ENCODE assay signal across 7 cellular contexts in the genomic region with DNA sequence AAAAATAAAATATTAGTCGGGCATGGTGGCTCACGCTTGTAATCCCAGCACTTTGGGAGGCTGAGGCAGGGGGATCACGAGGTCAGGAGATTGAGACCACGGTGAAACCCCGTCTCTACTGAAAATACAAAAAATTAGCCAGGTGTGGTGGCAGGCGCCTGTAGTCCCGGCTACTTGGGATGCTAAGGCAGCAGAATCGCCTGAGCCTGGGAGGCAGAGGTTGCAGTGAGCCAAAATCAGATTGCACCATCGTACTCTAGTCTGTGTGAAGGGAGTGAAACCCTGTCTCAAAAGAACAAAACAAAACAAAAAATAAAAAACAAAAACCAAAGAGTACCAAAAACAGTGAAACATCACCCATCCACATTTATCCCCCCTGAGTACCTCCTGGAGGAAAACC. TPM values are rescaled to one million over a fixed set of nuclear protein-coding genes. Genes with fewer than 3 reads are reported as not detected.
DNase-seq lines count a peak whose midpoint lies in the region; ATAC-seq and TF ChIP-seq lines count a peak whose summit lies in the region.
"Not testable (repeated sequence)": the region's sequence is repeated elsewhere in the genome, so short reads cannot be mapped to it uniquely, and the experiment has no call there.

No MANE protein-coding gene starts in this region.

- H3K36me3 ChIP-seq in CD4-positive, alpha-beta memory T cell (ENCODE audit: insufficient read depth, low read length); left ventricle myocardium inferior; lung (ENCODE audit: control insufficient read depth in 2 of 2, insufficient read depth in 2 of 2, low read length in 2 of 2); sigmoid colon; tibial artery: not testable (repeated sequence)

- H3K4me3 Mint-ChIP-seq in CD4-positive, alpha-beta memory T cell, result peak overlapping the region in 5 of 8 donors; percentile 24 to 61 (median 40)
- peak overlapping the region; percentile 12 for H3K4me3 Mint-ChIP-seq in activated CD4-positive, alpha-beta T cell treated with anti-CD3 and anti-CD28 coated beads, Interleukin-2, amount 10 ng/mL, durations not matched to agents 24 days and 14 days
- peak overlapping the region; percentile 66 to 96 (median 72) for H3K4me3 Mint-ChIP-seq in brain

- not testable (repeated sequence) for H3K9me3 Mint-ChIP-seq in CD4-positive, alpha-beta memory T cell; activated CD4-positive, alpha-beta T cell treated with anti-CD3 and anti-CD28 coated beads, Interleukin-2, amount 10 ng/mL, durations not matched to agents 24 days and 14 days; brain

- not testable (repeated sequence) for H3K27ac Mint-ChIP-seq in CD4-positive, alpha-beta memory T cell; activated CD4-positive, alpha-beta T cell treated with anti-CD3 and anti-CD28 coated beads, Interleukin-2, amount 10 ng/mL, durations not matched to agents 24 days and 14 days
- H3K27ac Mint-ChIP-seq in brain, result peak overlapping the region in 1 of 5 experiments; percentile 96

- not testable (repeated sequence) for H3K27ac ChIP-seq in CD4-positive, alpha-beta memory T cell (ENCODE audit: low read depth, low read length)
- H3K27ac ChIP-seq in left ventricle myocardium inferior (replicated peaks) (peak overlapping the region; percentile 96), lung (ENCODE audit: low read depth in 1 of 2, low read length in 1 of 2) (peak overlapping the region; percentile 92 to 93), sigmoid colon (peak overlapping the region; percentile 80 to 88 (median 84)), tibial artery (peak overlapping the region; percentile 67 to 84)

- CTCF ChIA-PET in CD4-positive, alpha-beta memory T cell (lab: Charles Lee; ENCODE audit: partially characterized antibody), result not testable (repeated sequence)

- not testable (repeated sequence) for H3K27me3 ChIP-seq in CD4-positive, alpha-beta memory T cell (ENCODE audit: insufficient read depth, low read length); left ventricle myocardium inferior (ENCODE audit: low read depth); lung (ENCODE audit: control insufficient read depth, insufficient read depth); sigmoid colon; tibial artery

- TF ChIP-seq CTCF in brain (conservative IDR thresholded peaks at IDR 0.05); left ventricle myocardium inferior (IDR thresholded peaks at IDR 0.05; ENCODE audit: borderline replicate concordance); lung (IDR thresholded peaks at IDR 0.05; ENCODE audit: control extremely low read depth, extremely low read depth); sigmoid colon (IDR thresholded peaks at IDR 0.05); tibial artery (IDR thresholded peaks at IDR 0.05): not testable (repeated sequence)

- not testable (repeated sequence) for DNase-seq in CD4-positive, alpha-beta memory T cell; activated CD4-positive, alpha-beta T cell treated with anti-CD3 and anti-CD28 coated beads, Interleukin-2, amount 10 ng/mL, durations not matched to agents 24 days and 14 days; left ventricle myocardium inferior; lung (ENCODE audit: low spot score)
- DNase-seq in sigmoid colon (peak; percentile 69), tibial artery (peak in 1 of 2 donors; percentile 30)

- not testable (repeated sequence) for TF ChIP-seq POLR2A in sigmoid colon (IDR thresholded peaks at IDR 0.05)

- H3K36me3 Mint-ChIP-seq in CD4-positive, alpha-beta memory T cell; activated CD4-positive, alpha-beta T cell treated with anti-CD3 and anti-CD28 coated beads, Interleukin-2, amount 10 ng/mL, durations not matched to agents 24 days and 14 days (ENCODE audit: low read depth); brain: not testable (repeated sequence)

- H3K27me3 Mint-ChIP-seq in CD4-positive, alpha-beta memory T cell; activated CD4-positive, alpha-beta T cell treated with anti-CD3 and anti-CD28 coated beads, Interleukin-2, amount 10 ng/mL, durations not matched to agents 24 days and 14 days; brain: not testable (repeated sequence)

- H3K9me3 ChIP-seq in CD4-positive, alpha-beta memory T cell (ENCODE audit: control insufficient read depth in 1 of 2, low read length in 2 of 2); left ventricle myocardium inferior (replicated peaks); lung (ENCODE audit: control insufficient read depth in 2 of 2, insufficient read depth in 1 of 2, low read length in 1 of 2); sigmoid colon; tibial artery: not testable (repeated sequence)

- 86 to 96% methylated on average over 9 of the region's 9 CpGs for WGBS in lung, 2 donors
- WGBS in sigmoid colon, 2 donors, result 89 to 92% methylated on average over 9 of the region's 9 CpGs

- not testable (repeated sequence) for TF ChIP-seq EP300 in sigmoid colon (IDR thresholded peaks at IDR 0.05)

- peaks cover 47% of the 10 kb centered on the region for H3K4me1 ChIP-seq in CD4-positive, alpha-beta memory T cell (ENCODE audit: insufficient read depth, low read length)
- H3K4me1 ChIP-seq in left ventricle myocardium inferior (peaks cover 71% of the 10 kb centered on the region), lung (ENCODE audit: control insufficient read depth in 2 of 2, insufficient read depth in 2 of 2, low read length in 2 of 2) (peaks cover 17 to 25% of the 10 kb centered on the region in 2 donors), sigmoid colon (peaks cover 0 to 48% (median 46%) of the 10 kb centered on the region in 4 donors), tibial artery (peaks cover 0 to 58% (median 32%) of the 10 kb centered on the region in 4 donors)

- not testable (repeated sequence) for H3K4me3 ChIP-seq in CD4-positive, alpha-beta memory T cell (ENCODE audit: low read length in 2 of 2); lung; sigmoid colon
- peak overlapping the region; percentile 99 for H3K4me3 ChIP-seq in left ventricle myocardium inferior
- H3K4me3 ChIP-seq in tibial artery, result peak overlapping the region in 1 of 2 donors; percentile 89

- intact Hi-C loops in CD4-positive, alpha-beta memory T cell (cut with micrococcal nuclease), result loop anchor here (5.0 kb wide), 1 partner anchor 464 kb away; a partner anchor contains a TSS
- intact Hi-C loops in activated CD4-positive, alpha-beta T cell treated with anti-CD3 and anti-CD28 coated beads, Interleukin-2, amount 10 ng/mL, durations not matched to agents 24 days and 14 days (cut with micrococcal nuclease), result loop anchor here (5.0 to 10.0 kb wide), 3 partner anchors 127 to 1334 kb away; a partner anchor contains a TSS
- intact Hi-C loops in left ventricle myocardium inferior (cut with micrococcal nuclease); tibial artery (cut with DNase I; ENCODE audit: low total_unique reads): not testable (repeated sequence)
- intact Hi-C loops in sigmoid colon (cut with DNase I), result loop anchor here (5.0 kb wide), 3 partner anchors 34 to 576 kb away; a partner anchor contains a TSS

- ATAC-seq in lung (ENCODE audit: insufficient read depth, low FRiP score), result not testable (repeated sequence)

- POLR2A ChIA-PET in CD4-positive, alpha-beta memory T cell (lab: Charles Lee; ENCODE audit: partially characterized antibody), result not testable (repeated sequence)

- H3K4me1 Mint-ChIP-seq in CD4-positive, alpha-beta memory T cell, result peaks cover 31 to 64% (median 47%) of the 10 kb centered on the region in 4 donors
- peaks cover 39% of the 10 kb centered on the region for H3K4me1 Mint-ChIP-seq in activated CD4-positive, alpha-beta T cell treated with anti-CD3 and anti-CD28 coated beads, Interleukin-2, amount 10 ng/mL, durations not matched to agents 24 days and 14 days
- H3K4me1 Mint-ChIP-seq in brain, result peaks cover 38% of the 10 kb centered on the region

RNA-seq across cellular contexts. Expression of a gene that starts 1.8 kb away (rescaled TPM):
- total RNA-seq in CD4-positive, alpha-beta memory T cell, result 10 to 100 TPM; 22.7 to 32.5 TPM
- polyA plus RNA-seq in CD4-positive, alpha-beta memory T cell, result 10 to 100 TPM; 20.6 to 24.3 TPM
- total RNA-seq in activated CD4-positive, alpha-beta T cell treated with anti-CD3 and anti-CD28 coated beads, Interleukin-2, amount 10 ng/mL, durations not matched to agents 24 days and 14 days, result 19.0 and 20.0 TPM in 2 replicates
- polyA plus RNA-seq in brain (ENCODE audit: insufficient read depth, low read depth, low replicate concordance) (13.7 TPM), lung (10 to 100 TPM; 20.5 to 27.4 TPM), sigmoid colon (10 to 100 TPM; 39.6 to 54.1 (median 42.6) TPM)
- total RNA-seq in left ventricle myocardium inferior (437 TPM), lung (10 to 100 TPM; 46.7 to 58.8 TPM), sigmoid colon (10 to 100 TPM; 39.1 to 67.8 (median 53.2) TPM)

Comparison
In these comparisons a context has a peak if more than half of its experiments do, and no peak if none do; other contexts are left out.
1. H3K4me3 Mint-ChIP-seq: peak in every context shown above with its lines; median percentile 72 in brain; 40 in CD4-positive, alpha-beta memory T cell; 12 in activated CD4-positive, alpha-beta T cell treated with anti-CD3 and anti-CD28 coated beads, Interleukin-2, amount 10 ng/mL, durations not matched to agents 24 days and 14 days.